In the genomic region with DNA sequence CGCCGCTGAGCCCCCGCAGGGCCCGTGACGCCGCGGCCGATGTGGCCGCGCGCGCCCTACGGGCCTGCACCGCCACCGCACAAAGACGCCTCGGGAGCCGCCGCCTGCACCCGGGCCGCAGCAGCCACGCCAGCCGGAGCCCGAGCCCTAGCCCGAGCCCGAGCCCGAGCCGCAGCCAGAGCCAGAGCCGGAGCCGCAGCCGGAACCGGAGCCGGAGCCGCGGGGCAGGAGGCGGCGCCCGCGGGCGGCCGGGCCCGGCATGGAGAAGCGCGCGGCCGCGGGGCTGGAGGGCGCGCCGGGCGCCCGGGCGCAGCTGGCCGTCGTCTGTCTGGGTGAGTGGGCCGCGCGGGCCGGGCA, we compare ENCODE assay signal across 10 cellular contexts. TPM values are rescaled to one million over a fixed set of nuclear protein-coding genes. Genes with fewer than 3 reads are reported as not detected.
A peak's percentile ranks its signal among the peaks of the same experiment; 100 is the strongest.
DNase-seq lines count a peak whose midpoint lies in the region; ATAC-seq and TF ChIP-seq lines count a peak whose summit lies in the region.
"Had no signal": no experiment of that assay in that cellular context is flagged by ENCODE, and none has a peak within 500 bp of the region (broad histone marks: within the 10 kb centered on the region; RNA-seq: fewer than 3 reads in every experiment).

No MANE protein-coding gene starts in this region.

- H3K9me3 Mint-ChIP-seq in dendritic cell treated with granulocyte-macrophage colony-stimulating factor and Interleukin-4, amounts not matched to agents 40 ng/mL and 50 ng/mL, for 4 days = no peaks in the 10 kb centered on the region
- H3K9me3 Mint-ChIP-seq: mesothelial cell of epicardium had no signal

- H3K27me3 Mint-ChIP-seq in dendritic cell treated with granulocyte-macrophage colony-stimulating factor and Interleukin-4, amounts not matched to agents 40 ng/mL and 50 ng/mL, for 4 days = peaks cover 25% of the 10 kb centered on the region

- H3K27ac ChIP-seq in lower lobe of right lung = no peak overlapping the region
- H3K27ac ChIP-seq in aorta (ENCODE audit: low read depth in 1 of 2, low read length in 2 of 2) = no peak overlapping the region

- peaks cover 23% of the 10 kb centered on the region for H3K4me1 Mint-ChIP-seq in dendritic cell treated with granulocyte-macrophage colony-stimulating factor and Interleukin-4, amounts not matched to agents 40 ng/mL and 50 ng/mL, for 4 days (ENCODE audit: low read depth)

- no peak overlapping the region for H3K27ac Mint-ChIP-seq in dendritic cell treated with granulocyte-macrophage colony-stimulating factor and Interleukin-4, amounts not matched to agents 40 ng/mL and 50 ng/mL, for 4 days
- H3K27ac Mint-ChIP-seq: mesothelial cell of epicardium had no signal

- ATAC-seq in lower lobe of right lung (peak; percentile 29 to 32), aorta (ENCODE audit: low FRiP score) (no peak)

- intact Hi-C loops in dendritic cell treated with granulocyte-macrophage colony-stimulating factor and Interleukin-4, amounts not matched to agents 40 ng/mL and 50 ng/mL, for 4 days (cut with micrococcal nuclease) = no loop called here
- intact Hi-C loops in lower lobe of right lung (cut with DNase I) = no loop called here
- intact Hi-C loops in aorta (cut with DNase I) = no loop called here

- WGBS in aorta, 2 donors = 0 to 1% methylated on average over 18 to 59 of the region's 59 CpGs

- no peaks in the 10 kb centered on the region for H3K36me3 ChIP-seq in lower lobe of right lung
- H3K36me3 ChIP-seq in aorta (ENCODE audit: control insufficient read depth in 1 of 2, insufficient read depth in 2 of 2, low read length in 1 of 2) = no peaks in the 10 kb centered on the region

- H3K4me3 Mint-ChIP-seq in dendritic cell treated with granulocyte-macrophage colony-stimulating factor and Interleukin-4, amounts not matched to agents 40 ng/mL and 50 ng/mL, for 4 days = peak overlapping the region; percentile 52

- DNase-seq in stimulated activated CD4-positive, alpha-beta T cell treated with anti-CD3 and anti-CD28 coated beads, Interleukin-15, amount 100 ng/mL, for 24 hours = peak; percentile 34
- no peak for DNase-seq in stimulated activated CD4-positive, alpha-beta T cell treated with anti-CD3 and anti-CD28 coated beads, Interleukin-4, amount 100 ng/mL, for 1 hour
- DNase-seq in lower lobe of right lung (no peak), aorta (no peak), KBM-7 (no peak), foreskin melanocyte (no peak), SKM-1 (lab: John Stamatoyannopoulos, UW; ENCODE audit: unreplicated experiment) (no peak)
- DNase-seq: DND-41 had no signal

- peaks cover 9% of the 10 kb centered on the region for H3K4me1 ChIP-seq in lower lobe of right lung
- no peaks in the 10 kb centered on the region for H3K4me1 ChIP-seq in aorta (ENCODE audit: control insufficient read depth in 1 of 2, insufficient read depth in 2 of 2, low read length in 2 of 2)

- TF ChIP-seq CTCF in lower lobe of right lung (IDR thresholded peaks at IDR 0.05) = no peak

- in situ Hi-C loops in KBM-7 (cut with MboI; ENCODE audit: low pct_unique_long_range_greater_than_20kb, low sequenced_read_pairs) = no loop called here

- H3K4me3 ChIP-seq in lower lobe of right lung (peak overlapping the region; percentile 60), aorta (ENCODE audit: low read length in 2 of 2) (peak overlapping the region; percentile 76 to 81)

- H3K9me3 ChIP-seq in lower lobe of right lung = no peaks in the 10 kb centered on the region
- H3K9me3 ChIP-seq in aorta (ENCODE audit: control insufficient read depth, low read length) = no peaks in the 10 kb centered on the region

- peaks cover 10% of the 10 kb centered on the region for H3K27me3 ChIP-seq in lower lobe of right lung (ENCODE audit: low read depth)
- no peaks in the 10 kb centered on the region for H3K27me3 ChIP-seq in aorta (ENCODE audit: control insufficient read depth in 1 of 2, insufficient read depth in 2 of 2, low read length in 1 of 2)

- peaks cover 14% of the 10 kb centered on the region for H3K36me3 Mint-ChIP-seq in dendritic cell treated with granulocyte-macrophage colony-stimulating factor and Interleukin-4, amounts not matched to agents 40 ng/mL and 50 ng/mL, for 4 days (ENCODE audit: low read depth)

RNA-seq across cellular contexts. Expression of gene LRP3, which starts 0.4 kb away (rescaled TPM):
- total RNA-seq in lower lobe of right lung = 13.8 TPM
- total RNA-seq in aorta = 10 to 100 TPM; 21.6 to 27.2 TPM
- polyA plus RNA-seq in aorta = 10 to 100 TPM in 1 of 2 donors, 1 to 10 TPM in 1; 3.9 to 20.9 TPM

RNA-seq across cellular contexts. Expression of gene SLC7A10, which starts 31.1 kb away (rescaled TPM):
- total RNA-seq in lower lobe of right lung (0.62 TPM), aorta (under 1 TPM in 1 of 2 donors, not detected in 1; 0.63 TPM)
- polyA plus RNA-seq in aorta = not detected
